In genomic region chr19:36748431-36749275, GRCh38 we compare ENCODE assay signal across 32 cellular contexts. TPM values are rescaled to one million over a fixed set of nuclear protein-coding genes. Genes with fewer than 3 reads are reported as not detected.
DNase-seq lines count a peak whose midpoint lies in the region; ATAC-seq and TF ChIP-seq lines count a peak whose summit lies in the region.
"Had no signal": no experiment of that assay in that cellular context is flagged by ENCODE, and none has a peak within 500 bp of the region (broad histone marks: within the 10 kb centered on the region; RNA-seq: fewer than 3 reads in every experiment).

No MANE protein-coding gene starts in this region.

- no peak for DNase-seq in CD8-positive, alpha-beta memory T cell
- DNase-seq in endodermal cell (no peak), neural progenitor cell (ENCODE audit: low spot score) (no peak), HuH-7.5 (ENCODE audit: low spot score) (no peak), testis (no peak), ascending aorta (ENCODE audit: low spot score in 2 of 2) (no peak)
- DNase-seq: ACHN; activated CD4-positive, alpha-beta memory T cell treated with anti-CD3 and anti-CD28 coated beads for 36 hours; activated CD8-positive, alpha-beta memory T cell treated with anti-CD3 and anti-CD28 coated beads, Interleukin-2, amount 50 U/mL, for 4 hours; activated naive CD4-positive, alpha-beta T cell treated with anti-CD3 and anti-CD28 coated beads for 36 hours; adrenal gland; BE2C; brain microvascular endothelial cell; DMS53; HFFc6; immature natural killer cell; left lung; naive thymus-derived CD4-positive, alpha-beta T cell; NCI-H2029 treated with DMSO at 0.1 percent for 48 hours; NCI-H345; SHP77; sigmoid colon; stimulated activated CD4-positive, alpha-beta T cell treated with anti-CD3 and anti-CD28 coated beads, Interleukin-4, amount 100 ng/mL, for 24 hours; T-helper 2 cell had no signal

- H3K79me2 ChIP-seq in neural progenitor cell (ENCODE audit: low read depth): no peaks in the 10 kb centered on the region
- H3K79me2 ChIP-seq: hepatocyte had no signal

- H3K9ac ChIP-seq in HUES6 (ENCODE audit: low read length) (no peak overlapping the region), endodermal cell (ENCODE audit: extremely low read depth, low read length, poor library complexity, severe bottlenecking) (no peak overlapping the region), neural progenitor cell (no peak overlapping the region)

- H3K4me1 ChIP-seq in CD8-positive, alpha-beta memory T cell (ENCODE audit: insufficient read depth, low read length): no peaks in the 10 kb centered on the region
- H3K4me1 ChIP-seq in HUES6 (ENCODE audit: control insufficient read depth, insufficient read depth, low read length) (no peaks in the 10 kb centered on the region), endodermal cell (ENCODE audit: control insufficient read depth, insufficient read depth, low read length) (no peaks in the 10 kb centered on the region), neural progenitor cell (no peaks in the 10 kb centered on the region), testis (no peaks in the 10 kb centered on the region), ascending aorta (no peaks in the 10 kb centered on the region)
- H3K4me1 ChIP-seq: adrenal gland, BE2C, left lung, prostate gland, sigmoid colon had no signal

- no peak for ATAC-seq in GM18505 (IDR thresholded peaks at IDR 0.05; ENCODE audit: unreplicated experiment)
- ATAC-seq: activated CD4-positive, CD25-positive, alpha-beta regulatory T cell treated with anti-CD3 and anti-CD28 coated beads, Interleukin-2, amount 50 U/mL, for 24 hours; left lung; naive thymus-derived CD4-positive, alpha-beta T cell; Panc1 had no signal

- no peak for TF ChIP-seq CTCF in endodermal cell (conservative IDR thresholded peaks at IDR 0.05)
- no peak for TF ChIP-seq CTCF in neural progenitor cell (IDR thresholded peaks at IDR 0.05)
- TF ChIP-seq CTCF in testis (IDR thresholded peaks at IDR 0.05): no peak
- TF ChIP-seq CTCF in ascending aorta (IDR thresholded peaks at IDR 0.05): no peak

- TF ChIP-seq POLR2A in GM18505 (IDR thresholded peaks at IDR 0.05; ENCODE audit: borderline replicate concordance, extremely low read depth, insufficient read depth, insufficient read length) (no peak), testis (IDR thresholded peaks at IDR 0.05) (no peak)

- no peaks in the 10 kb centered on the region for H3K27me3 ChIP-seq in CD8-positive, alpha-beta memory T cell (ENCODE audit: insufficient read depth, low read length, poor library complexity, severe bottlenecking)
- H3K27me3 ChIP-seq in HUES6 (ENCODE audit: control insufficient read depth, insufficient read depth, low read length): no peaks in the 10 kb centered on the region
- no peaks in the 10 kb centered on the region for H3K27me3 ChIP-seq in endodermal cell (ENCODE audit: control insufficient read depth, insufficient read depth, low read length, poor library complexity, severe bottlenecking)
- no peaks in the 10 kb centered on the region for H3K27me3 ChIP-seq in neural progenitor cell
- no peaks in the 10 kb centered on the region for H3K27me3 ChIP-seq in testis
- no peaks in the 10 kb centered on the region for H3K27me3 ChIP-seq in ascending aorta
- H3K27me3 ChIP-seq: adrenal gland, BE2C, brain microvascular endothelial cell, hepatocyte, left lung, sigmoid colon had no signal

- peaks cover 71% of the 10 kb centered on the region for H3K9me3 ChIP-seq in CD8-positive, alpha-beta memory T cell (ENCODE audit: low read length)
- peaks cover 95% of the 10 kb centered on the region for H3K9me3 ChIP-seq in HUES6 (ENCODE audit: control insufficient read depth, insufficient read depth, low read depth, low read length)
- H3K9me3 ChIP-seq in endodermal cell (ENCODE audit: control insufficient read depth, low read length): peaks cover 100% of the 10 kb centered on the region
- peaks cover 88% of the 10 kb centered on the region for H3K9me3 ChIP-seq in neural progenitor cell (ENCODE audit: low read depth)
- H3K9me3 ChIP-seq in testis: no peaks in the 10 kb centered on the region
- H3K9me3 ChIP-seq in ascending aorta: peaks cover 98 to 100% of the 10 kb centered on the region in 2 donors

- peaks cover 32% of the 10 kb centered on the region for H3K36me3 ChIP-seq in CD8-positive, alpha-beta memory T cell (ENCODE audit: insufficient read depth, low read length)
- H3K36me3 ChIP-seq in HUES6 (ENCODE audit: control insufficient read depth, insufficient read depth, low read length): peaks cover 89% of the 10 kb centered on the region
- H3K36me3 ChIP-seq in endodermal cell (ENCODE audit: control insufficient read depth, insufficient read depth, low read length): peaks cover 95% of the 10 kb centered on the region
- peaks cover 82% of the 10 kb centered on the region for H3K36me3 ChIP-seq in neural progenitor cell
- H3K36me3 ChIP-seq in testis (ENCODE audit: low read depth, missing control alignments): no peaks in the 10 kb centered on the region
- peaks cover 73 to 98% of the 10 kb centered on the region in 2 donors for H3K36me3 ChIP-seq in ascending aorta

- H3K4me3 Mint-ChIP-seq in CD8-positive, alpha-beta memory T cell: no peak overlapping the region
- H3K4me3 Mint-ChIP-seq in endodermal cell (no peak overlapping the region), neural progenitor cell (no peak overlapping the region)
- H3K4me3 Mint-ChIP-seq: activated CD4-positive, alpha-beta memory T cell treated with anti-CD3 and anti-CD28 coated beads for 36 hours; activated naive CD4-positive, alpha-beta T cell treated with anti-CD3 and anti-CD28 coated beads for 36 hours; activated T-helper 1 cell treated with anti-CD3 and anti-CD28 coated beads, Interleukin-12 subunit alpha, Interleukin-12 subunit beta, Interleukin-2, Interleukin-4 antibody, amounts not matched to agents 30 ng/mL and 10 ng/mL and 1 ng/mL, durations not matched to agents 14 hours and 24 hours and 36 hours; HFFc6; type B pancreatic cell had no signal

- peaks cover 26% of the 10 kb centered on the region for H3F3A ChIP-seq in neural progenitor cell (ENCODE audit: low read depth)

- CTCF ChIA-PET in CD8-positive, alpha-beta memory T cell (lab: Charles Lee): no interaction called here

- H3K4me2 ChIP-seq in neural progenitor cell: no peak overlapping the region
- H3K4me2 ChIP-seq: hepatocyte had no signal

- intact Hi-C loops in testis (cut with DNase I; ENCODE audit: low total_unique reads): no loop called here
- intact Hi-C loops in ascending aorta (cut with DNase I): no loop called here

- H3K9me3 Mint-ChIP-seq in CD8-positive, alpha-beta memory T cell: peaks cover 48 to 97% (median 94%) of the 10 kb centered on the region in 5 donors
- H3K9me3 Mint-ChIP-seq in endodermal cell (peaks cover 98% of the 10 kb centered on the region), neural progenitor cell (peaks cover 88% of the 10 kb centered on the region)

- no peaks in the 10 kb centered on the region for H4K20me1 ChIP-seq in neural progenitor cell (ENCODE audit: low read depth)

- H2AFZ ChIP-seq in neural progenitor cell (replicated peaks): no peak overlapping the region
- H2AFZ ChIP-seq: hepatocyte had no signal

- peak overlapping the region; percentile 30 for H3K4me3 ChIP-seq in CD8-positive, alpha-beta memory T cell (ENCODE audit: low read length)
- H3K4me3 ChIP-seq in HUES6 (ENCODE audit: low read depth, low read length) (peak overlapping the region; percentile 17; the same call in 1 of the 2 replicates), endodermal cell (ENCODE audit: low read length) (peak overlapping the region; percentile 69), neural progenitor cell (peak overlapping the region; percentile 10), testis (no peak overlapping the region), ascending aorta (peak overlapping the region in 1 of 2 donors; percentile 30)
- H3K4me3 ChIP-seq: hepatocyte, left lung, prostate gland, sigmoid colon had no signal

- H3K4me1 Mint-ChIP-seq in CD8-positive, alpha-beta memory T cell: no peaks in the 10 kb centered on the region
- H3K4me1 Mint-ChIP-seq in endodermal cell (no peaks in the 10 kb centered on the region), neural progenitor cell (no peaks in the 10 kb centered on the region)
- H3K4me1 Mint-ChIP-seq: immature natural killer cell; naive thymus-derived CD4-positive, alpha-beta T cell had no signal

- no peak overlapping the region for H3K27ac ChIP-seq in CD8-positive, alpha-beta memory T cell (ENCODE audit: low read depth, low read length)
- H3K27ac ChIP-seq in HUES6 (ENCODE audit: low read depth, low read length) (no peak overlapping the region), endodermal cell (ENCODE audit: low read depth, low read length) (no peak overlapping the region), neural progenitor cell (no peak overlapping the region), testis (no peak overlapping the region), ascending aorta (no peak overlapping the region)
- H3K27ac ChIP-seq: adrenal gland, brain microvascular endothelial cell, hepatocyte, left lung, prostate gland, sigmoid colon had no signal

- POLR2A ChIA-PET in CD8-positive, alpha-beta memory T cell (lab: Charles Lee): no interaction called here

- WGBS in endodermal cell (ENCODE audit: insufficient coverage in 1 of 2, insufficient read length in 1 of 2), 2 experiments: 98 to 100% methylated on average over 5 to 8 of the region's 10 CpGs
- WGBS in testis, 2 donors: 96 to 97% methylated on average over 10 of the region's 10 CpGs

- no peaks in the 10 kb centered on the region for H3K27me3 Mint-ChIP-seq in CD8-positive, alpha-beta memory T cell
- peaks cover 3% of the 10 kb centered on the region for H3K27me3 Mint-ChIP-seq in endodermal cell (ENCODE audit: insufficient read depth)
- H3K27me3 Mint-ChIP-seq in neural progenitor cell (ENCODE audit: insufficient read depth, low read depth): peaks cover 3% of the 10 kb centered on the region
- H3K27me3 Mint-ChIP-seq: activated CD4-positive, alpha-beta memory T cell treated with anti-CD3 and anti-CD28 coated beads for 36 hours; naive thymus-derived CD4-positive, alpha-beta T cell; type B pancreatic cell had no signal

- no peak overlapping the region for H3K27ac Mint-ChIP-seq in CD8-positive, alpha-beta memory T cell
- no peak overlapping the region for H3K27ac Mint-ChIP-seq in endodermal cell
- no peak overlapping the region for H3K27ac Mint-ChIP-seq in neural progenitor cell
- H3K27ac Mint-ChIP-seq: activated CD4-positive, alpha-beta memory T cell treated with anti-CD3 and anti-CD28 coated beads for 36 hours; activated naive CD4-positive, alpha-beta T cell treated with anti-CD3 and anti-CD28 coated beads for 36 hours; activated T-helper 1 cell treated with anti-CD3 and anti-CD28 coated beads, Interleukin-12 subunit alpha, Interleukin-12 subunit beta, Interleukin-2, Interleukin-4 antibody, amounts not matched to agents 30 ng/mL and 10 ng/mL and 1 ng/mL, durations not matched to agents 14 hours and 24 hours and 36 hours; HFFc6; immature natural killer cell; naive thymus-derived CD4-positive, alpha-beta T cell had no signal

- peaks cover 39 to 79% (median 75%) of the 10 kb centered on the region in 3 donors for H3K36me3 Mint-ChIP-seq in CD8-positive, alpha-beta memory T cell
- H3K36me3 Mint-ChIP-seq in endodermal cell (ENCODE audit: low read depth) (peaks cover 95% of the 10 kb centered on the region), neural progenitor cell (peaks cover 73% of the 10 kb centered on the region)

RNA-seq across cellular contexts. Expression of gene ZNF850, which starts 24.0 kb away (rescaled TPM):
- 1 to 10 TPM; 6.1 to 6.9 TPM for total RNA-seq in CD8-positive, alpha-beta memory T cell
- polyA plus RNA-seq in CD8-positive, alpha-beta memory T cell: 0.76 TPM
- total RNA-seq in endodermal cell: 10 to 100 TPM; 28.1 to 30.7 TPM
- polyA plus RNA-seq in endodermal cell (2013, experiment 1 of 2): 3.2 TPM
- polyA plus RNA-seq in endodermal cell (2013, experiment 2 of 2): 4.3 TPM
- 25.5 and 32.1 TPM in 2 replicates for total RNA-seq in neural progenitor cell (ENCODE audit: low replicate concordance)
- total RNA-seq in testis: 10 to 100 TPM; 10.6 to 17.8 TPM
- 4.1 TPM for polyA plus RNA-seq in testis (ENCODE audit: insufficient read depth, low read depth, low replicate concordance)
- total RNA-seq in ascending aorta: 5.1 TPM

Comparison
In these comparisons a context has a peak if more than half of its experiments do, and no peak if none do; other contexts are left out.
1. H3K4me3 ChIP-seq: peak in CD8-positive, alpha-beta memory T cell (single experiment), HUES6 (single experiment), endodermal cell (single experiment) and neural progenitor cell (single experiment); none in testis (0 of 2).